26 cellular contexts compared by ENCODE assay signal in genomic region chr2:24887325-24887874, GRCh38. TPM values are rescaled to one million over a fixed set of nuclear protein-coding genes. Genes with fewer than 3 reads are reported as not detected.
DNase-seq lines count a peak whose midpoint lies in the region; ATAC-seq and TF ChIP-seq lines count a peak whose summit lies in the region.
"Had no signal": no experiment of that assay in that cellular context is flagged by ENCODE, and none has a peak within 500 bp of the region (broad histone marks: within the 10 kb centered on the region; RNA-seq: fewer than 3 reads in every experiment).

No MANE protein-coding gene starts in this region.

- H4K20me1 ChIP-seq in BLaER1 (no peaks in the 10 kb centered on the region), OCI-LY3 (ENCODE audit: insufficient read depth, low read length) (peaks cover 23% of the 10 kb centered on the region), hepatocyte (ENCODE audit: insufficient read depth, poor library complexity, severe bottlenecking) (no peaks in the 10 kb centered on the region)

- ATAC-seq in gastrocnemius medialis: no peak
- ATAC-seq: activated CD8-positive, alpha-beta T cell treated with anti-CD3 and anti-CD28 coated beads for 36 hours; stimulated activated naive CD8-positive, alpha-beta T cell treated with anti-CD3 and anti-CD28 coated beads, Interleukin-15, amount 100 ng/mL, for 72 hours had no signal

- DNase-seq in glutamatergic neuron (no peak), gastrocnemius medialis (no peak), LoVo (ENCODE audit: low spot score) (no peak), hepatocyte (ENCODE audit: low spot score) (no peak), GM19240 (ENCODE audit: insufficient read length, low spot score) (no peak)
- no peak for DNase-seq in activated naive CD4-positive, alpha-beta T cell treated with Interleukin-2 at 50 U/mL for 16 hours
- DNase-seq: activated naive CD4-positive, alpha-beta T cell treated with anti-CD3 and anti-CD28 coated beads, Interleukin-2, amount 10 ng/mL, durations not matched to agents 7 days and 5 days; amniotic stem cell; COR-L47; effector CD8-positive, alpha-beta T cell; erythroblast; HCEC 1CT; islet precursor cell; Karpas-422; NCI-H1436 treated with DMSO at 0.1 percent for 48 hours; NCI-H748 treated with DMSO at 0.1 percent for 48 hours; pancreas; retina; SHP77 treated with DMSO at 0.1 percent for 48 hours; stimulated activated naive CD8-positive, alpha-beta T cell treated with anti-CD3 and anti-CD28 coated beads, Interleukin-15, amount 100 ng/mL, for 72 hours had no signal

- H3K4me1 ChIP-seq in BLaER1 (peaks cover 73% of the 10 kb centered on the region), OCI-LY3 (ENCODE audit: low read length) (peaks cover 37% of the 10 kb centered on the region), gastrocnemius medialis (peaks cover 3% of the 10 kb centered on the region in 2 donors), hepatocyte (ENCODE audit: insufficient read depth) (no peaks in the 10 kb centered on the region)
- H3K4me1 ChIP-seq: pancreas, Peyer's patch had no signal

- H3K4me3 ChIP-seq in BLaER1 (peak overlapping the region; percentile 36), OCI-LY3 (ENCODE audit: low read length) (peak overlapping the region; percentile 82), gastrocnemius medialis (no peak overlapping the region), hepatocyte (no peak overlapping the region)
- H3K4me3 ChIP-seq: pancreas had no signal

- H3K27ac ChIP-seq in BLaER1 (peak overlapping the region; percentile 82), OCI-LY3 (ENCODE audit: low read length) (peak overlapping the region; percentile 74), gastrocnemius medialis (peak overlapping the region; percentile 4 to 48 (median 30)), hepatocyte (no peak overlapping the region)
- H3K27ac ChIP-seq: brain microvascular endothelial cell, pancreas had no signal

- peaks cover 8% of the 10 kb centered on the region for H3K36me3 Mint-ChIP-seq in glutamatergic neuron (ENCODE audit: unreplicated experiment)

- peaks cover 16% of the 10 kb centered on the region for H3K9me3 Mint-ChIP-seq in glutamatergic neuron (ENCODE audit: unreplicated experiment)

- 96% methylated on average over 19 of the region's 19 CpGs for WGBS in hepatocyte (ENCODE audit: low lambda C conversion rate, missing lambda C conversion rate)

- intact Hi-C loops in gastrocnemius medialis (cut with DNase I; ENCODE audit: low total_unique reads): no loop called here

- peak overlapping the region; percentile 63 for H3K9ac ChIP-seq in BLaER1
- H3K9ac ChIP-seq in OCI-LY3 (ENCODE audit: low read length): no peak overlapping the region

- H2AFZ ChIP-seq in OCI-LY3 (ENCODE audit: low read depth, low read length) (no peak overlapping the region), hepatocyte (no peak overlapping the region)

- H3K79me2 ChIP-seq in OCI-LY3 (ENCODE audit: low read length): peaks cover 58% of the 10 kb centered on the region
- no peaks in the 10 kb centered on the region for H3K79me2 ChIP-seq in hepatocyte

- no peak overlapping the region for H3K4me3 Mint-ChIP-seq in glutamatergic neuron (ENCODE audit: unreplicated experiment)
- H3K4me3 Mint-ChIP-seq: activated CD8-positive, alpha-beta T cell treated with anti-CD3 and anti-CD28 coated beads for 36 hours; activated naive CD4-positive, alpha-beta T cell treated with anti-CD3 and anti-CD28 coated beads, Interleukin-2, amount 10 ng/mL, durations not matched to agents 7 days and 5 days; stimulated activated naive CD8-positive, alpha-beta T cell treated with anti-CD3 and anti-CD28 coated beads, Interleukin-15, amount 100 ng/mL, for 72 hours; T-helper 2 cell treated with Interferon-gamma antibody and Interleukin-4, amounts not matched to agents 5 μg/mL and 100 μg/mL, for 36 hours had no signal

- no peak for TF ChIP-seq CTCF in OCI-LY3 (IDR thresholded peaks at IDR 0.05; ENCODE audit: low read depth, low read length)
- TF ChIP-seq CTCF in glutamatergic neuron (IDR thresholded peaks at IDR 0.05; ENCODE audit: partially characterized antibody, unreplicated experiment): no peak
- TF ChIP-seq CTCF in gastrocnemius medialis (IDR thresholded peaks at IDR 0.05 in 4 of 5, conservative IDR thresholded peaks at IDR 0.05 in 1 of 5): no peak
- TF ChIP-seq CTCF in hepatocyte (IDR thresholded peaks at IDR 0.05; ENCODE audit: poor library complexity): no peak

- H3K27me3 ChIP-seq in BLaER1: no peaks in the 10 kb centered on the region
- no peaks in the 10 kb centered on the region for H3K27me3 ChIP-seq in OCI-LY3 (ENCODE audit: low read depth, low read length)
- H3K27me3 ChIP-seq in gastrocnemius medialis: no peaks in the 10 kb centered on the region
- H3K27me3 ChIP-seq in hepatocyte: no peaks in the 10 kb centered on the region
- H3K27me3 ChIP-seq: brain microvascular endothelial cell, pancreas, Peyer's patch had no signal

- in situ Hi-C loops in gastrocnemius medialis (cut with MboI; ENCODE audit: low sequenced_read_pairs in 4 of 4): no loop called here

- H3K27ac Mint-ChIP-seq in glutamatergic neuron (ENCODE audit: unreplicated experiment): peak overlapping the region; percentile 95
- H3K27ac Mint-ChIP-seq: activated CD8-positive, alpha-beta T cell treated with anti-CD3 and anti-CD28 coated beads for 36 hours; activated naive CD4-positive, alpha-beta T cell treated with anti-CD3 and anti-CD28 coated beads, Interleukin-2, amount 10 ng/mL, durations not matched to agents 7 days and 5 days; T-helper 2 cell treated with Interferon-gamma antibody and Interleukin-4, amounts not matched to agents 5 μg/mL and 100 μg/mL, for 36 hours had no signal

- H3K4me2 ChIP-seq in BLaER1: peak overlapping the region; percentile 88
- peak overlapping the region; percentile 83 for H3K4me2 ChIP-seq in OCI-LY3 (ENCODE audit: low read length)
- no peak overlapping the region for H3K4me2 ChIP-seq in hepatocyte

- peaks cover 19% of the 10 kb centered on the region for H3K27me3 Mint-ChIP-seq in glutamatergic neuron (ENCODE audit: unreplicated experiment)
- H3K27me3 Mint-ChIP-seq: activated CD8-positive, alpha-beta T cell treated with anti-CD3 and anti-CD28 coated beads for 36 hours; activated naive CD4-positive, alpha-beta T cell treated with anti-CD3 and anti-CD28 coated beads, Interleukin-2, amount 10 ng/mL, durations not matched to agents 7 days and 5 days; stimulated activated naive CD8-positive, alpha-beta T cell treated with anti-CD3 and anti-CD28 coated beads, Interleukin-15, amount 100 ng/mL, for 72 hours had no signal

- no peak for TF ChIP-seq POLR2A in gastrocnemius medialis (IDR thresholded peaks at IDR 0.05)

- H3K4me1 Mint-ChIP-seq in glutamatergic neuron (ENCODE audit: low read depth, unreplicated experiment): peaks cover 52% of the 10 kb centered on the region

- H3K9me3 ChIP-seq in BLaER1 (peaks cover 7% of the 10 kb centered on the region), OCI-LY3 (ENCODE audit: insufficient read depth, low read length) (no peaks in the 10 kb centered on the region), gastrocnemius medialis (no peaks in the 10 kb centered on the region), hepatocyte (ENCODE audit: low read depth) (no peaks in the 10 kb centered on the region)
- H3K9me3 ChIP-seq: pancreas, Peyer's patch had no signal

- H3K36me3 ChIP-seq in BLaER1: peaks cover 15% of the 10 kb centered on the region; the same call in 1 of the 2 replicates
- H3K36me3 ChIP-seq in OCI-LY3 (replicated peaks; ENCODE audit: low read depth, low read length): peaks cover 33% of the 10 kb centered on the region
- H3K36me3 ChIP-seq in gastrocnemius medialis: no peaks in the 10 kb centered on the region
- no peaks in the 10 kb centered on the region for H3K36me3 ChIP-seq in hepatocyte (replicated peaks; ENCODE audit: insufficient read depth, low read depth)
- H3K36me3 ChIP-seq: brain microvascular endothelial cell, pancreas, Peyer's patch had no signal

- H3K9me2 ChIP-seq in hepatocyte (replicated peaks; ENCODE audit: insufficient read depth): no peaks in the 10 kb centered on the region

RNA-seq across cellular contexts. Expression of gene ADCY3, which starts 32.6 kb away (rescaled TPM):
- total RNA-seq in glutamatergic neuron (ENCODE audit: unreplicated experiment) (76.2 TPM), gastrocnemius medialis (10 to 100 TPM in 2 of 4 donors, 1 to 10 TPM in 2; 3.9 to 16.6 (median 12.3) TPM), hepatocyte (8.5 and 15.0 TPM in 2 replicates)
- polyA plus RNA-seq in hepatocyte: 13.8 and 20.0 TPM in 2 replicates

Comparison
In these comparisons a context has a peak if more than half of its experiments do, and no peak if none do; other contexts are left out.
1. H3K4me3 ChIP-seq: peak in BLaER1 (single experiment) and OCI-LY3 (single experiment); none in gastrocnemius medialis (0 of 4) and hepatocyte (single experiment).